Comparison of ENCODE assay signal across 26 cellular contexts in genomic region chr5:127312131-127312530, GRCh38. TPM values are rescaled to one million over a fixed set of nuclear protein-coding genes. Genes with fewer than 3 reads are reported as not detected.
DNase-seq lines count a peak whose midpoint lies in the region; ATAC-seq and TF ChIP-seq lines count a peak whose summit lies in the region.
"Had no signal": no experiment of that assay in that cellular context is flagged by ENCODE, and none has a peak within 500 bp of the region (broad histone marks: within the 10 kb centered on the region; RNA-seq: fewer than 3 reads in every experiment).

No MANE protein-coding gene starts in this region.

- POLR2A ChIA-PET in activated CD4-positive, alpha-beta T cell treated with anti-CD3 and anti-CD28 coated beads, Interleukin-2, amount 10 ng/mL, durations not matched to agents 7 days and 5 days (lab: Charles Lee): no interaction called here

- WGBS in heart left ventricle, 4 donors: 61 to 85% (median 78%) methylated on average over 4 of the region's 4 CpGs

- H3K27me3 Mint-ChIP-seq in GM23338 (ENCODE audit: insufficient read depth, low read depth, poor library complexity) (no peaks in the 10 kb centered on the region), neural progenitor cell (ENCODE audit: insufficient read depth, low read depth) (peaks cover 5% of the 10 kb centered on the region)
- peaks cover 18% of the 10 kb centered on the region for H3K27me3 Mint-ChIP-seq in activated CD4-positive, alpha-beta T cell treated with anti-CD3 and anti-CD28 coated beads, Interleukin-2, amount 10 ng/mL, durations not matched to agents 7 days and 5 days

- H3K79me2 ChIP-seq in GM23338 (replicated peaks; ENCODE audit: insufficient read depth): peaks cover 47% of the 10 kb centered on the region
- H3K79me2 ChIP-seq in neural progenitor cell (ENCODE audit: low read depth): no peaks in the 10 kb centered on the region

- H4K20me1 ChIP-seq in GM23338 (replicated peaks; ENCODE audit: insufficient read depth) (no peaks in the 10 kb centered on the region), neural progenitor cell (ENCODE audit: low read depth) (no peaks in the 10 kb centered on the region)

- peaks cover 8% of the 10 kb centered on the region; the same call in 2 of the 3 replicates for H3K9me3 Mint-ChIP-seq in GM23338
- H3K9me3 Mint-ChIP-seq in neural progenitor cell: peaks cover 8% of the 10 kb centered on the region
- no peaks in the 10 kb centered on the region for H3K9me3 Mint-ChIP-seq in activated CD4-positive, alpha-beta T cell treated with anti-CD3 and anti-CD28 coated beads, Interleukin-2, amount 10 ng/mL, durations not matched to agents 7 days and 5 days
- H3K9me3 Mint-ChIP-seq: activated T-cell treated with anti-CD3 and anti-CD28 coated beads, Interleukin-2, amount 50 U/mL, for 4 hours; CD4-positive, CD25-positive, alpha-beta regulatory T cell had no signal

- H3K27me3 ChIP-seq in GM23338 (ENCODE audit: insufficient read depth): no peaks in the 10 kb centered on the region
- no peaks in the 10 kb centered on the region for H3K27me3 ChIP-seq in dorsolateral prefrontal cortex
- H3K27me3 ChIP-seq in neural progenitor cell: no peaks in the 10 kb centered on the region
- no peaks in the 10 kb centered on the region for H3K27me3 ChIP-seq in heart left ventricle
- H3K27me3 ChIP-seq: body of pancreas, sigmoid colon, vagina had no signal

- intact Hi-C loops in dorsolateral prefrontal cortex (cut with DNase I) (no loop called here), heart left ventricle (cut with DNase I) (loop anchor here in 7 of 10 donors (5.0 to 10.0 kb wide), 4 partner anchors 475 to 657 kb away; no protein-coding TSS in a partner anchor)

- ATAC-seq in GM23338 (no peak), heart left ventricle (no peak)
- ATAC-seq: activated T-cell treated with anti-CD3 and anti-CD28 coated beads, Interleukin-2, amount 50 U/mL, for 4 hours; body of pancreas had no signal

- H3K9ac ChIP-seq in neural progenitor cell: no peak overlapping the region

- H3K9me3 ChIP-seq in neural progenitor cell (ENCODE audit: low read depth): no peaks in the 10 kb centered on the region
- H3K9me3 ChIP-seq in heart left ventricle: no peaks in the 10 kb centered on the region
- H3K9me3 ChIP-seq: body of pancreas, HAP-1, neutrophil, sigmoid colon, vagina had no signal

- H3K4me1 ChIP-seq in GM23338 (ENCODE audit: insufficient read depth): peaks cover 35% of the 10 kb centered on the region
- peaks cover 28% of the 10 kb centered on the region for H3K4me1 ChIP-seq in neural progenitor cell
- no peaks in the 10 kb centered on the region for H3K4me1 ChIP-seq in heart left ventricle
- H3K4me1 ChIP-seq: body of pancreas, HAP-1, vagina had no signal

- H3K4me3 ChIP-seq in GM23338: no peak overlapping the region
- peak overlapping the region in 5 of 59 donors; percentile 7 to 17 (median 13) for H3K4me3 ChIP-seq in dorsolateral prefrontal cortex
- no peak overlapping the region for H3K4me3 ChIP-seq in neural progenitor cell
- H3K4me3 ChIP-seq in heart left ventricle: no peak overlapping the region
- H3K4me3 ChIP-seq: body of pancreas, HAP-1, sigmoid colon, vagina had no signal

- H3K36me3 ChIP-seq in GM23338 (ENCODE audit: insufficient read depth) (no peaks in the 10 kb centered on the region), neural progenitor cell (no peaks in the 10 kb centered on the region), heart left ventricle (no peaks in the 10 kb centered on the region)
- H3K36me3 ChIP-seq: HAP-1, neutrophil, sigmoid colon, vagina, WERI-Rb-1 had no signal

- H3F3A ChIP-seq in GM23338 (replicated peaks; ENCODE audit: low read depth) (no peaks in the 10 kb centered on the region), neural progenitor cell (ENCODE audit: low read depth) (peaks cover 23% of the 10 kb centered on the region)

- H3K4me3 Mint-ChIP-seq in GM23338: no peak overlapping the region
- no peak overlapping the region for H3K4me3 Mint-ChIP-seq in neural progenitor cell
- no peak overlapping the region for H3K4me3 Mint-ChIP-seq in activated CD4-positive, alpha-beta T cell treated with anti-CD3 and anti-CD28 coated beads, Interleukin-2, amount 10 ng/mL, durations not matched to agents 7 days and 5 days
- H3K4me3 Mint-ChIP-seq: activated T-cell treated with anti-CD3 and anti-CD28 coated beads, Interleukin-2, amount 50 U/mL, for 4 hours; CD4-positive, CD25-positive, alpha-beta regulatory T cell had no signal

- CTCF ChIA-PET in activated CD4-positive, alpha-beta T cell treated with anti-CD3 and anti-CD28 coated beads, Interleukin-2, amount 10 ng/mL, durations not matched to agents 7 days and 5 days (lab: Charles Lee): no interaction called here

- H3K27ac ChIP-seq in GM23338 (ENCODE audit: low read depth) (0 out of 2 replicates have a peak overlapping the region, but pooled peaks have one; percentile 34), dorsolateral prefrontal cortex (peak overlapping the region in 58 of 59 donors; percentile 1 to 86 (median 74)), neural progenitor cell (no peak overlapping the region), heart left ventricle (no peak overlapping the region)
- H3K27ac ChIP-seq: body of pancreas, neutrophil, sigmoid colon, vagina, WERI-Rb-1 had no signal

- H3K27ac Mint-ChIP-seq in GM23338: no peak overlapping the region
- H3K27ac Mint-ChIP-seq in neural progenitor cell: peak overlapping the region; percentile 16
- no peak overlapping the region for H3K27ac Mint-ChIP-seq in activated CD4-positive, alpha-beta T cell treated with anti-CD3 and anti-CD28 coated beads, Interleukin-2, amount 10 ng/mL, durations not matched to agents 7 days and 5 days
- H3K27ac Mint-ChIP-seq: CD4-positive, CD25-positive, alpha-beta regulatory T cell; progenitor cell of endocrine pancreas had no signal

- peaks cover 27% of the 10 kb centered on the region; the same call in 2 of the 3 replicates for H3K36me3 Mint-ChIP-seq in GM23338 (ENCODE audit: low read depth)
- H3K36me3 Mint-ChIP-seq in neural progenitor cell: peaks cover 14% of the 10 kb centered on the region
- H3K36me3 Mint-ChIP-seq in activated CD4-positive, alpha-beta T cell treated with anti-CD3 and anti-CD28 coated beads, Interleukin-2, amount 10 ng/mL, durations not matched to agents 7 days and 5 days (ENCODE audit: low read depth): no peaks in the 10 kb centered on the region
- H3K36me3 Mint-ChIP-seq: CD4-positive, CD25-positive, alpha-beta regulatory T cell had no signal

- H3K9me2 ChIP-seq in GM23338 (ENCODE audit: insufficient read depth): no peaks in the 10 kb centered on the region

- DNase-seq in GM23338 (ENCODE audit: low spot score) (no peak), M059J (ENCODE audit: low read depth) (peak; percentile 10), dorsolateral prefrontal cortex (no peak), neural progenitor cell (ENCODE audit: low spot score) (no peak), DMS53 (lab: John Stamatoyannopoulos, UW) (no peak), ecto neural progenitor cell (ENCODE audit: low spot score) (no peak), heart left ventricle (no peak)
- no peak for DNase-seq in activated CD4-positive, alpha-beta T cell treated with anti-CD3 and anti-CD28 coated beads, Interleukin-2, amount 10 ng/mL, durations not matched to agents 7 days and 5 days
- DNase-seq: activated CD4-positive, alpha-beta T cell treated with anti-CD3 and anti-CD28 coated beads, Interleukin-2, amount 50 U/mL, for 1 hour; activated T-cell treated with anti-CD3 and anti-CD28 coated beads, Interleukin-2, amount 50 U/mL, for 4 hours; body of pancreas; CD4-positive, CD25-positive, alpha-beta regulatory T cell; effector memory CD4-positive, alpha-beta T cell; mammary epithelial cell; SIG-M5; sigmoid colon; stimulated activated naive CD4-positive, alpha-beta T cell treated with Interleukin-2 at 50 U/mL for 16 hours; SW 1271; T-helper 9 cell; WERI-Rb-1 had no signal

- no peak overlapping the region for H2AFZ ChIP-seq in GM23338
- peak overlapping the region; percentile 89 for H2AFZ ChIP-seq in neural progenitor cell (replicated peaks)

- no peak for TF ChIP-seq POLR2A in heart left ventricle (IDR thresholded peaks at IDR 0.05)

- no peak for TF ChIP-seq CTCF in GM23338 (conservative IDR thresholded peaks at IDR 0.05; ENCODE audit: low read depth in 2 of 2)
- no peak for TF ChIP-seq CTCF in dorsolateral prefrontal cortex (IDR thresholded peaks at IDR 0.05 in 54 of 56, conservative IDR thresholded peaks at IDR 0.05 in 2 of 56; ENCODE audit: low read depth in 1 of 56, partially characterized antibody in 56 of 56)
- no peak for TF ChIP-seq CTCF in neural progenitor cell (IDR thresholded peaks at IDR 0.05)
- TF ChIP-seq CTCF in heart left ventricle (IDR thresholded peaks at IDR 0.05): no peak

- H3K4me1 Mint-ChIP-seq in GM23338: peaks cover 59% of the 10 kb centered on the region
- peaks cover 39% of the 10 kb centered on the region for H3K4me1 Mint-ChIP-seq in neural progenitor cell
- H3K4me1 Mint-ChIP-seq in activated CD4-positive, alpha-beta T cell treated with anti-CD3 and anti-CD28 coated beads, Interleukin-2, amount 10 ng/mL, durations not matched to agents 7 days and 5 days: no peaks in the 10 kb centered on the region

- H3K4me2 ChIP-seq in GM23338 (0 out of 2 replicates have a peak overlapping the region, but pooled peaks have one; percentile 27), neural progenitor cell (no peak overlapping the region)

TF ChIP-seq in GM23338, 12 proteins besides CTCF, POLR2A, EP300 and RAD21 (continues in another document):
- TF ChIP-seq ZNF331 (CRISPR knock-in tag; IDR thresholded peaks at IDR 0.05; ENCODE audit: low read depth): no peak

RNA-seq across cellular contexts. Expression of gene MEGF10, which starts 21.5 kb away (rescaled TPM):
- 28.3 and 45.1 TPM in 2 replicates for total RNA-seq in GM23338 (2014; rRNA removed; shearing (Covaris generic))
- polyA plus RNA-seq in GM23338 (2016; fragmentation: Nextera tagmentation; extraction: Ambion mirVana) (3.7 and 4.5 TPM in 2 replicates), heart left ventricle (under 1 TPM; 0.04 to 0.28 TPM)
- 0.71 and 3.1 TPM in 2 replicates for total RNA-seq in M059J (2014; rRNA removed; shearing (Covaris generic))
- total RNA-seq in dorsolateral prefrontal cortex (100 to 1,000 TPM in 16 of 120 experiments, 10 to 100 TPM in 104; 22.4 to 157 (median 67.0) TPM), neural progenitor cell (ENCODE audit: low replicate concordance) (1.3 and 2.2 TPM in 2 replicates), heart left ventricle (1 to 10 TPM in 1 of 9 donors, under 1 TPM in 8; 0.09 to 1.3 (median 0.37) TPM)
- not detected for total RNA-seq in activated CD4-positive, alpha-beta T cell treated with anti-CD3 and anti-CD28 coated beads, Interleukin-2, amount 10 ng/mL, durations not matched to agents 7 days and 5 days
- total RNA-seq: activated T-cell treated with anti-CD3 and anti-CD28 coated beads, Interleukin-2, amount 50 U/mL, for 4 hours; CD4-positive, CD25-positive, alpha-beta regulatory T cell; HT-29; MCF 10A had no signal
- polyA plus RNA-seq: mammary epithelial cell had no signal

Comparison
In these comparisons a context has a peak if more than half of its experiments do, and no peak if none do; other contexts are left out.
1. H3K27ac ChIP-seq: peak in GM23338 (single experiment) and dorsolateral prefrontal cortex (58 of 59); none in neural progenitor cell (single experiment) and heart left ventricle (0 of 12).
2. intact Hi-C loops: an anchor here in heart left ventricle (5.0 to 10.0 kb wide); none called in dorsolateral prefrontal cortex.